In genomic region chr3:164278550-164278949, GRCh38 we compare ENCODE assay signal across 33 cellular contexts.
"Had no signal": no experiment of that assay in that cellular context is flagged by ENCODE, and none has a peak within 500 bp of the region (broad histone marks: within the 10 kb centered on the region; RNA-seq: fewer than 3 reads in every experiment).

No MANE protein-coding gene starts in this region.

- H3K9ac ChIP-seq: KMS-11 had no signal

- H3K9me3 ChIP-seq: MG63 had no signal

- H3K27me3 ChIP-seq: MG63 had no signal

- H3K27ac ChIP-seq: KMS-11 had no signal

- H3K4me3 ChIP-seq: MG63 had no signal

- DNase-seq: Karpas-422, Kasumi-1, MG63, MM.1S, MV-4-11, NCI-H1048, NCI-H1092, NCI-H1092 treated with DMSO at 0.1 percent for 48 hours, NCI-H1105, NCI-H1417, NCI-H1417 treated with DMSO at 0.1 percent for 48 hours, NCI-H1436, NCI-H1436 treated with DMSO at 0.1 percent for 48 hours, NCI-H146, NCI-H1694, NCI-H1694 treated with DMSO at 0.1 percent for 48 hours, NCI-H187, NCI-H187 treated with DMSO at 0.1 percent for 48 hours, NCI-H1930, NCI-H2029, NCI-H2029 treated with DMSO at 0.1 percent for 48 hours, NCI-H2081, NCI-H2081 treated with DMSO at 0.1 percent for 48 hours, NCI-H2107, NCI-H2171, NCI-H2171 treated with DMSO at 0.1 percent for 48 hours, NCI-H2227 treated with DMSO at 0.1 percent for 48 hours, NCI-H226, NCI-H345, NCI-H446, NCI-H446 treated with DMSO at 0.1 percent for 48 hours, NCI-H510A had no signal

- H3K36me3 ChIP-seq: MG63 had no signal
